9 cellular contexts compared by ENCODE assay signal in genomic region chr12:6074979-6075585, GRCh38. TPM values are rescaled to one million over a fixed set of nuclear protein-coding genes. Genes with fewer than 3 reads are reported as not detected.
DNase-seq lines count a peak whose midpoint lies in the region; ATAC-seq and TF ChIP-seq lines count a peak whose summit lies in the region.
"Had no signal": no experiment of that assay in that cellular context is flagged by ENCODE, and none has a peak within 500 bp of the region (broad histone marks: within the 10 kb centered on the region; RNA-seq: fewer than 3 reads in every experiment).

No MANE protein-coding gene starts in this region.

- H3K4me1 Mint-ChIP-seq in MCF 10A (ENCODE audit: insufficient read depth, unreplicated experiment), result peaks cover 4% of the 10 kb centered on the region

- H3K27ac ChIP-seq in breast epithelium (peak overlapping the region in 1 of 2 donors; percentile 9), brain microvascular endothelial cell (no peak overlapping the region), mucosa of rectum (ENCODE audit: low read depth in 2 of 2, low read length in 2 of 2) (no peak overlapping the region), urinary bladder (ENCODE audit: low read depth) (no peak overlapping the region)
- H3K27ac ChIP-seq: C4-2B had no signal

- no peak overlapping the region for H3K9ac ChIP-seq in mucosa of rectum (ENCODE audit: low read depth in 1 of 2, low read length in 2 of 2)

- intact Hi-C loops in breast epithelium (cut with DNase I; ENCODE audit: low total_unique reads) (no loop called here), MCF 10A (cut with micrococcal nuclease) (no loop called here)

- H3K4me1 ChIP-seq in breast epithelium, result no peaks in the 10 kb centered on the region
- peaks cover 0 to 11% of the 10 kb centered on the region in 2 donors for H3K4me1 ChIP-seq in mucosa of rectum (ENCODE audit: control insufficient read depth in 2 of 2, insufficient read depth in 2 of 2, low read length in 2 of 2)
- no peaks in the 10 kb centered on the region for H3K4me1 ChIP-seq in urinary bladder (ENCODE audit: insufficient read depth)

- WGBS in urinary bladder, result 51% methylated on average over 31 of the region's 31 CpGs

- no peaks in the 10 kb centered on the region for H3K9me3 Mint-ChIP-seq in MCF 10A (ENCODE audit: unreplicated experiment)

- H3K36me3 ChIP-seq in breast epithelium (no peaks in the 10 kb centered on the region), brain microvascular endothelial cell (replicated peaks) (no peaks in the 10 kb centered on the region), mucosa of rectum (ENCODE audit: control insufficient read depth in 2 of 2, insufficient read depth in 2 of 2, low read length in 2 of 2) (no peaks in the 10 kb centered on the region), urinary bladder (ENCODE audit: insufficient read depth) (no peaks in the 10 kb centered on the region)

- no peaks in the 10 kb centered on the region for H3K36me3 Mint-ChIP-seq in MCF 10A (ENCODE audit: insufficient read depth, unreplicated experiment)

- H3K27me3 Mint-ChIP-seq in MCF 10A (ENCODE audit: insufficient read depth, unreplicated experiment), result peaks cover 22% of the 10 kb centered on the region

- in situ Hi-C loops in brain microvascular endothelial cell (cut with HindIII; ENCODE audit: low pct_ligation_motif_present, low sequenced_read_pairs), result no loop called here

- no peak overlapping the region for H3K27ac Mint-ChIP-seq in MCF 10A (ENCODE audit: low read depth, unreplicated experiment)

- no TSS peak for BruUV-seq in MCF 10A (replicated peaks; lab: Mats Ljungman, UMichigan)

- H3K9me3 ChIP-seq in breast epithelium (no peaks in the 10 kb centered on the region), mucosa of rectum (ENCODE audit: control insufficient read depth in 2 of 2, low read length in 2 of 2) (no peaks in the 10 kb centered on the region)

- POLR2A ChIA-PET in MCF 10A (lab: Yijun Ruan, JAX), result no interaction called here

- no peak for TF ChIP-seq POLR2A in breast epithelium (IDR thresholded peaks at IDR 0.05)

- ATAC-seq in GM21717 (IDR thresholded peaks at IDR 0.05; ENCODE audit: unreplicated experiment) (no peak), HG03025 (IDR thresholded peaks at IDR 0.05; ENCODE audit: low FRiP score, unreplicated experiment) (no peak)

- TF ChIP-seq CTCF in breast epithelium (IDR thresholded peaks at IDR 0.05), result no peak
- TF ChIP-seq CTCF in MCF 10A (IDR thresholded peaks at IDR 0.05; ENCODE audit: unreplicated experiment), result no peak
- no peak for TF ChIP-seq CTCF in brain microvascular endothelial cell (IDR thresholded peaks at IDR 0.05; ENCODE audit: low read depth, low read length, missing control alignments)

- H3K4me3 ChIP-seq in breast epithelium (peak overlapping the region; percentile 22 to 49 (median 25)), brain microvascular endothelial cell (ENCODE audit: low read depth, low read length) (peak overlapping the region; percentile 0), mucosa of rectum (ENCODE audit: low read length in 2 of 2) (peak overlapping the region; percentile 15 to 54), urinary bladder (ENCODE audit: low read depth, low read length) (peak overlapping the region; percentile 7)

- no peak overlapping the region for H3K4me3 Mint-ChIP-seq in MCF 10A (ENCODE audit: unreplicated experiment)

- DNase-seq in breast epithelium (ENCODE audit: low spot score in 2 of 2) (no peak), MCF 10A (ENCODE audit: unreplicated experiment) (no peak), brain microvascular endothelial cell (no peak), NCI-H1930 (lab: John Stamatoyannopoulos, UW) (no peak)

- CTCF ChIA-PET in MCF 10A (lab: Yijun Ruan, JAX), result interaction anchor here (0.5 to 0.8 kb wide), 5 partner anchors 9 to 618 kb away, joined by 3 to 4 read pairs (median 3); no protein-coding TSS in a partner anchor

- no peaks in the 10 kb centered on the region for H3K27me3 ChIP-seq in breast epithelium
- no peaks in the 10 kb centered on the region for H3K27me3 ChIP-seq in brain microvascular endothelial cell (replicated peaks)
- peaks cover 0 to 8% of the 10 kb centered on the region in 2 donors for H3K27me3 ChIP-seq in mucosa of rectum (ENCODE audit: control insufficient read depth in 2 of 2, insufficient read depth in 2 of 2, low read length in 2 of 2)

RNA-seq across cellular contexts. Expression of gene VWF, which starts 49.4 kb away (rescaled TPM):
- total RNA-seq in breast epithelium (100 to 1,000 TPM in 2 of 3 donors, 10 to 100 TPM in 1; 60.3 to 267 (median 117) TPM), MCF 10A (2022) (not detected in 2 replicates), urinary bladder (61.8 TPM)
- 97.0 TPM for polyA plus RNA-seq in urinary bladder

Comparison
In these comparisons a context has a peak if more than half of its experiments do, and no peak if none do; other contexts are left out.
1. RNA of gene VWF, which starts 49.4 kb away (total RNA-seq): 60.3 to 267 TPM in breast epithelium and 61.8 TPM in urinary bladder (single experiment); not detected in MCF 10A; every median in the first group is over 10 times any median in the second.
2. Peak in every context shown above with its lines, with median percentiles within 50 percentile points of each other: H3K4me3 ChIP-seq.